22 cellular contexts compared by ENCODE assay signal in the genomic region with DNA sequence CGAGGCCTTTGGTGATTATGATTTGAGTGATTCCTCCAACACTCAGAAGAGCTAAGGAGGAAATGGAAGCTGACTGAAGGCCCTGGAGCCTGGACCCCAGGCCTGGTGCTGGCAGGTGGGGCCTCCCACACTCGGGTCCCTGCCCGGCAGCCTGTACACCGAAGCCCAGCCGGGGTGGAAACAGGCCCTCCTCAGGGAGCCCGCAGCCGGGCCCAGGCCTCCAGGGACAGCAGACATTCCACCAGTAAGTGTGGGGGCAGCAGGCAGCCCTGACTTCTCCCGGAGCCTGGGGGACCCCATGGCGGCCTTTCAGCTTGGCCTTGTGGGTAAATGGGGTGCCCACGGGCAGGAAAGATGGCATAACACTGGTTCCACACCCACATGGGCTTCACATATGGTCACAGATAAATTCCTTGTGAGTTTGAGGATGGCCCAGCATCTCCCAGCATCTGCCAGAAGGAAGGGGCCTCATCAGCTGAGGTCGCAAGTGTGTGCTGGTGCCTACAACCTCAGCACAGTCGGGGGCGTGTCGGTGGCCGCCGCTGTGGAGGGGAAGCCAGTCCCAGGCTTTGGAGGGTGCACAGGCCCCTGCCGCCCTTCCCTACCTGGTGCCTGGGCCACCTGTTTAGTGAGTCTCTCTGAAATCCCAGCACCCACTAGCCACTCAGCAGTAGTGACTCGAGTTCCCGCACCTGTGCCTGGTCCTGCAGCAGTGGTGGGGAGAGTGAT. TPM values are rescaled to one million over a fixed set of nuclear protein-coding genes. Genes with fewer than 3 reads are reported as not detected.
DNase-seq lines count a peak whose midpoint lies in the region; ATAC-seq and TF ChIP-seq lines count a peak whose summit lies in the region.
"Had no signal": no experiment of that assay in that cellular context is flagged by ENCODE, and none has a peak within 500 bp of the region (broad histone marks: within the 10 kb centered on the region; RNA-seq: fewer than 3 reads in every experiment).

No MANE protein-coding gene starts in this region.

- POLR2A ChIA-PET in MCF 10A (lab: Yijun Ruan, JAX): interaction anchor here (1.1 kb wide), 1 partner anchor 13 kb away, joined by 3 read pairs; no protein-coding TSS in a partner anchor
- POLR2A ChIA-PET in RWPE1 (lab: Yijun Ruan, JAX; ENCODE audit: low non-redundant PET): interaction anchor here (0.7 kb wide), 1 partner anchor 26 kb away, joined by 3 read pairs; no protein-coding TSS in a partner anchor

- peaks cover 18% of the 10 kb centered on the region for H3K4me1 Mint-ChIP-seq in MCF 10A (ENCODE audit: insufficient read depth, unreplicated experiment)
- H3K4me1 Mint-ChIP-seq in mesothelial cell of epicardium: peaks cover 26% of the 10 kb centered on the region
- H3K4me1 Mint-ChIP-seq: CD4-positive, CD25-positive, alpha-beta regulatory T cell; CD8-positive, alpha-beta memory T cell had no signal

- TF ChIP-seq CTCF in breast epithelium (IDR thresholded peaks at IDR 0.05) (no peak), MCF 10A (IDR thresholded peaks at IDR 0.05; ENCODE audit: unreplicated experiment) (no peak), RWPE1 (conservative IDR thresholded peaks at IDR 0.05; ENCODE audit: low read depth) (no peak), mesothelial cell of epicardium (IDR thresholded peaks at IDR 0.05; ENCODE audit: unreplicated experiment) (no peak), psoas muscle (IDR thresholded peaks at IDR 0.05) (no peak)

- CTCF ChIA-PET in MCF 10A (lab: Yijun Ruan, JAX): no interaction called here
- CTCF ChIA-PET in RWPE1 (lab: Yijun Ruan, JAX): interaction anchor here (0.6 to 1.4 kb wide), 5 partner anchors 15 to 72 kb away, joined by 3 to 7 read pairs (median 6); no protein-coding TSS in a partner anchor

- H3K27ac ChIP-seq in breast epithelium (peak overlapping the region; percentile 42 to 71), RWPE1 (peak overlapping the region; percentile 99), psoas muscle (peak overlapping the region; percentile 95)

- H3K27ac Mint-ChIP-seq in MCF 10A (ENCODE audit: low read depth, unreplicated experiment) (no peak overlapping the region), mesothelial cell of epicardium (peak overlapping the region; percentile 50)
- H3K27ac Mint-ChIP-seq: CD4-positive, CD25-positive, alpha-beta regulatory T cell; CD8-positive, alpha-beta memory T cell; HFFc6 had no signal

- no peaks in the 10 kb centered on the region for H3K27me3 Mint-ChIP-seq in MCF 10A (ENCODE audit: insufficient read depth, unreplicated experiment)
- no peaks in the 10 kb centered on the region for H3K27me3 Mint-ChIP-seq in mesothelial cell of epicardium (ENCODE audit: low read depth)

- H3K36me3 ChIP-seq in breast epithelium: no peaks in the 10 kb centered on the region
- no peaks in the 10 kb centered on the region for H3K36me3 ChIP-seq in psoas muscle (ENCODE audit: insufficient read depth in 1 of 2, low read depth in 1 of 2)

- BruUV-seq in MCF 10A (replicated peaks; lab: Mats Ljungman, UMichigan): no TSS peak

- H3K4me3 ChIP-seq in breast epithelium (no peak overlapping the region), psoas muscle (no peak overlapping the region)
- H3K4me3 ChIP-seq: GM12878 had no signal

- no peak for TF ChIP-seq POLR2A in breast epithelium (IDR thresholded peaks at IDR 0.05)

- no peaks in the 10 kb centered on the region for H3K27me3 ChIP-seq in breast epithelium
- no peaks in the 10 kb centered on the region for H3K27me3 ChIP-seq in psoas muscle (ENCODE audit: insufficient read depth in 3 of 3, low read length in 2 of 3)

- intact Hi-C loops in breast epithelium (cut with DNase I; ENCODE audit: low total_unique reads) (loop anchor here (5.0 kb wide), 1 partner anchor 568 kb away; a partner anchor contains a TSS), MCF 10A (cut with micrococcal nuclease) (no loop called here), psoas muscle (cut with DNase I) (no loop called here)

- H3K4me1 ChIP-seq in breast epithelium: peaks cover 16 to 22% of the 10 kb centered on the region in 2 donors
- H3K4me1 ChIP-seq in psoas muscle: peaks cover 43% of the 10 kb centered on the region

- no peak for ATAC-seq in psoas muscle
- ATAC-seq: GM12878, HCT116 had no signal

- H3K4me3 Mint-ChIP-seq in MCF 10A (ENCODE audit: unreplicated experiment): no peak overlapping the region
- H3K4me3 Mint-ChIP-seq in mesothelial cell of epicardium: no peak overlapping the region
- H3K4me3 Mint-ChIP-seq: CD4-positive, CD25-positive, alpha-beta regulatory T cell; CD8-positive, alpha-beta memory T cell; HFFc6 had no signal

- H3K9me3 Mint-ChIP-seq in MCF 10A (ENCODE audit: unreplicated experiment) (no peaks in the 10 kb centered on the region), mesothelial cell of epicardium (no peaks in the 10 kb centered on the region)
- H3K9me3 Mint-ChIP-seq: CD8-positive, alpha-beta memory T cell; HFFc6 had no signal

- WGBS in psoas muscle, 3 donors: 91 to 95% (median 95%) methylated on average over 19 of the region's 19 CpGs

- DNase-seq in breast epithelium (ENCODE audit: low spot score in 2 of 2): no peak
- DNase-seq in MCF 10A (ENCODE audit: unreplicated experiment): no peak
- no peak for DNase-seq in RWPE1 (ENCODE audit: low spot score)
- DNase-seq in mesothelial cell of epicardium (ENCODE audit: low spot score in 2 of 2, unreplicated experiment in 2 of 2): no peak
- DNase-seq in psoas muscle: no peak
- DNase-seq in NCI-H1092 (lab: John Stamatoyannopoulos, UW): no peak
- no peak for DNase-seq in NCI-H1417 (lab: John Stamatoyannopoulos, UW)
- no peak for DNase-seq in NCI-H1092 treated with DMSO at 0.1 percent for 48 hours (lab: John Stamatoyannopoulos, UW)
- DNase-seq: 8988T; C1 segment of cervical spinal cord; CD4-positive, CD25-positive, alpha-beta regulatory T cell; CD8-positive, alpha-beta memory T cell; COR-L47; DMS 273 treated with DMSO at 0.1 percent for 48 hours; DMS53; DND-41; EL; GOT3; H7; HFFc6 had no signal

- H3K9me3 ChIP-seq in breast epithelium (no peaks in the 10 kb centered on the region), psoas muscle (no peaks in the 10 kb centered on the region)

- H3K36me3 Mint-ChIP-seq in MCF 10A (ENCODE audit: insufficient read depth, unreplicated experiment): no peaks in the 10 kb centered on the region
- no peaks in the 10 kb centered on the region for H3K36me3 Mint-ChIP-seq in mesothelial cell of epicardium
- H3K36me3 Mint-ChIP-seq: CD4-positive, CD25-positive, alpha-beta regulatory T cell; CD8-positive, alpha-beta memory T cell had no signal

RNA-seq across cellular contexts. Expression of a gene that starts 29.2 kb away (rescaled TPM):
- total RNA-seq in breast epithelium (100 to 1,000 TPM in 1 of 3 donors, 10 to 100 TPM in 2; 52.4 to 104 (median 85.2) TPM), MCF 10A (2022) (98.2 and 108 TPM in 2 replicates), mesothelial cell of epicardium (96.6 to 105 TPM (median 103 TPM) in 3 replicates), psoas muscle (10 to 100 TPM; 16.7 to 23.9 (median 18.6) TPM)
- polyA plus RNA-seq in psoas muscle: 10 to 100 TPM; 16.9 to 40.6 (median 33.0) TPM
